In genomic region chr2:191013876-191014652, GRCh38 we compare ENCODE assay signal across 1 cellular context.
A peak's percentile ranks its signal among the peaks of the same experiment; 100 is the strongest.
TF ChIP-seq lines count a peak whose summit lies in the region.

TSS of gene STAT1 (minus strand) at chr2:191014171. CDS start at chr2:191010003, 4,168 bp downstream.

TF ChIP-seq in HepG2, 621 proteins besides CTCF, POLR2A, EP300 and RAD21 (continued from another document and continues in another):
- TF ChIP-seq ZNF597 (CRISPR knock-in tag; IDR thresholded peaks at IDR 0.05), result no peak
- TF ChIP-seq ZNF782 (CRISPR knock-in tag; IDR thresholded peaks at IDR 0.05; ENCODE audit: borderline replicate concordance), result peak; percentile 94
- peak; percentile 98; the same call in 1 of the 2 replicates for TF ChIP-seq MEIS1 (CRISPR knock-in tag; IDR thresholded peaks at IDR 0.05; ENCODE audit: borderline replicate concordance)
- TF ChIP-seq, protein P1, sequence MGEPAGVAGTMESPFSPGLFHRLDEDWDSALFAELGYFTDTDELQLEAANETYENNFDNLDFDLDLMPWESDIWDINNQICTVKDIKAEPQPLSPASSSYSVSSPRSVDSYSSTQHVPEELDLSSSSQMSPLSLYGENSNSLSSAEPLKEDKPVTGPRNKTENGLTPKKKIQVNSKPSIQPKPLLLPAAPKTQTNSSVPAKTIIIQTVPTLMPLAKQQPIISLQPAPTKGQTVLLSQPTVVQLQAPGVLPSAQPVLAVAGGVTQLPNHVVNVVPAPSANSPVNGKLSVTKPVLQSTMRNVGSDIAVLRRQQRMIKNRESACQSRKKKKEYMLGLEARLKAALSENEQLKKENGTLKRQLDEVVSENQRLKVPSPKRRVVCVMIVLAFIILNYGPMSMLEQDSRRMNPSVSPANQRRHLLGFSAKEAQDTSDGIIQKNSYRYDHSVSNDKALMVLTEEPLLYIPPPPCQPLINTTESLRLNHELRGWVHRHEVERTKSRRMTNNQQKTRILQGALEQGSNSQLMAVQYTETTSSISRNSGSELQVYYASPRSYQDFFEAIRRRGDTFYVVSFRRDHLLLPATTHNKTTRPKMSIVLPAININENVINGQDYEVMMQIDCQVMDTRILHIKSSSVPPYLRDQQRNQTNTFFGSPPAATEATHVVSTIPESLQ (CRISPR knock-in tag; conservative IDR thresholded peaks at IDR 0.05), result no peak
- TF ChIP-seq KDM2A (CRISPR knock-in tag; IDR thresholded peaks at IDR 0.05; ENCODE audit: borderline replicate concordance, low read depth), result peak; percentile 97
- TF ChIP-seq PAF1 (CRISPR knock-in tag; IDR thresholded peaks at IDR 0.05), result no peak
- TF ChIP-seq, protein P2, sequence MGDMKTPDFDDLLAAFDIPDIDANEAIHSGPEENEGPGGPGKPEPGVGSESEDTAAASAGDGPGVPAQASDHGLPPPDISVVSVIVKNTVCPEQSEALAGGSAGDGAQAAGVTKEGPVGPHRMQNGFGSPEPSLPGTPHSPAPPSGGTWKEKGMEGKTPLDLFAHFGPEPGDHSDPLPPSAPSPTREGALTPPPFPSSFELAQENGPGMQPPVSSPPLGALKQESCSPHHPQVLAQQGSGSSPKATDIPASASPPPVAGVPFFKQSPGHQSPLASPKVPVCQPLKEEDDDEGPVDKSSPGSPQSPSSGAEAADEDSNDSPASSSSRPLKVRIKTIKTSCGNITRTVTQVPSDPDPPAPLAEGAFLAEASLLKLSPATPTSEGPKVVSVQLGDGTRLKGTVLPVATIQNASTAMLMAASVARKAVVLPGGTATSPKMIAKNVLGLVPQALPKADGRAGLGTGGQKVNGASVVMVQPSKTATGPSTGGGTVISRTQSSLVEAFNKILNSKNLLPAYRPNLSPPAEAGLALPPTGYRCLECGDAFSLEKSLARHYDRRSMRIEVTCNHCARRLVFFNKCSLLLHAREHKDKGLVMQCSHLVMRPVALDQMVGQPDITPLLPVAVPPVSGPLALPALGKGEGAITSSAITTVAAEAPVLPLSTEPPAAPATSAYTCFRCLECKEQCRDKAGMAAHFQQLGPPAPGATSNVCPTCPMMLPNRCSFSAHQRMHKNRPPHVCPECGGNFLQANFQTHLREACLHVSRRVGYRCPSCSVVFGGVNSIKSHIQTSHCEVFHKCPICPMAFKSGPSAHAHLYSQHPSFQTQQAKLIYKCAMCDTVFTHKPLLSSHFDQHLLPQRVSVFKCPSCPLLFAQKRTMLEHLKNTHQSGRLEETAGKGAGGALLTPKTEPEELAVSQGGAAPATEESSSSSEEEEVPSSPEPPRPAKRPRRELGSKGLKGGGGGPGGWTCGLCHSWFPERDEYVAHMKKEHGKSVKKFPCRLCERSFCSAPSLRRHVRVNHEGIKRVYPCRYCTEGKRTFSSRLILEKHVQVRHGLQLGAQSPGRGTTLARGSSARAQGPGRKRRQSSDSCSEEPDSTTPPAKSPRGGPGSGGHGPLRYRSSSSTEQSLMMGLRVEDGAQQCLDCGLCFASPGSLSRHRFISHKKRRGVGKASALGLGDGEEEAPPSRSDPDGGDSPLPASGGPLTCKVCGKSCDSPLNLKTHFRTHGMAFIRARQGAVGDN (CRISPR knock-in tag; IDR thresholded peaks at IDR 0.05), result peak; percentile 99
- TF ChIP-seq NFKB2 (CRISPR knock-in tag; IDR thresholded peaks at IDR 0.05; ENCODE audit: borderline replicate concordance), result peak; percentile 93; the same call in 1 of the 2 replicates
- no peak for TF ChIP-seq ZNF18 (CRISPR knock-in tag; IDR thresholded peaks at IDR 0.05; ENCODE audit: insufficient replicate concordance)
- TF ChIP-seq ZNF749 (CRISPR knock-in tag; IDR thresholded peaks at IDR 0.05; ENCODE audit: borderline replicate concordance), result peak; percentile 99
- TF ChIP-seq YEATS4 (CRISPR knock-in tag; IDR thresholded peaks at IDR 0.05; ENCODE audit: borderline replicate concordance), result peak; percentile 97
- TF ChIP-seq ZSCAN5A (CRISPR knock-in tag; IDR thresholded peaks at IDR 0.05; ENCODE audit: borderline replicate concordance), result peak; percentile 96; the same call in 1 of the 2 replicates
- peak; percentile 100 for TF ChIP-seq SP5 (CRISPR knock-in tag; IDR thresholded peaks at IDR 0.05; ENCODE audit: borderline replicate concordance, low read depth)
- TF ChIP-seq ZNF777 (CRISPR knock-in tag; IDR thresholded peaks at IDR 0.05), result peak; percentile 98
- TF ChIP-seq SYNCRIP (IDR thresholded peaks at IDR 0.05; ENCODE audit: insufficient read depth, low read depth, low read length), result no peak
- no peak for TF ChIP-seq ZNF496 (CRISPR knock-in tag; IDR thresholded peaks at IDR 0.05; ENCODE audit: insufficient replicate concordance)
- 0 out of 2 replicates have a peak, but pooled peaks have one; percentile 25 for TF ChIP-seq ZNF17 (CRISPR knock-in tag; IDR thresholded peaks at IDR 0.05)
- TF ChIP-seq, protein P3, sequence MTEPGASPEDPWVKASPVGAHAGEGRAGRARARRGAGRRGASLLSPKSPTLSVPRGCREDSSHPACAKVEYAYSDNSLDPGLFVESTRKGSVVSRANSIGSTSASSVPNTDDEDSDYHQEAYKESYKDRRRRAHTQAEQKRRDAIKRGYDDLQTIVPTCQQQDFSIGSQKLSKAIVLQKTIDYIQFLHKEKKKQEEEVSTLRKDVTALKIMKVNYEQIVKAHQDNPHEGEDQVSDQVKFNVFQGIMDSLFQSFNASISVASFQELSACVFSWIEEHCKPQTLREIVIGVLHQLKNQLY (CRISPR knock-in tag; IDR thresholded peaks at IDR 0.05), result peak; percentile 89
- no peak for TF ChIP-seq TCF7 (IDR thresholded peaks at IDR 0.05; ENCODE audit: low read depth)
- peak; percentile 72; the same call in 1 of the 2 replicates for TF ChIP-seq MEIS2 (CRISPR knock-in tag; IDR thresholded peaks at IDR 0.05)
- peak; percentile 86 for TF ChIP-seq BHLHE40 (IDR thresholded peaks at IDR 0.05; ENCODE audit: low read length)
- peak; percentile 96 for TF ChIP-seq SP4 (CRISPR knock-in tag; IDR thresholded peaks at IDR 0.05)
- TF ChIP-seq ZNF772 (CRISPR knock-in tag; IDR thresholded peaks at IDR 0.05), result peak; percentile 53; the same call in 1 of the 2 replicates
- TF ChIP-seq ZNF891 (CRISPR knock-in tag; IDR thresholded peaks at IDR 0.05), result peak; percentile 73; the same call in 1 of the 2 replicates
- TF ChIP-seq RARG (CRISPR knock-in tag; IDR thresholded peaks at IDR 0.05; ENCODE audit: low read depth), result peak; percentile 81
- peak; percentile 99 for TF ChIP-seq MYPOP (CRISPR knock-in tag; IDR thresholded peaks at IDR 0.05)
- TF ChIP-seq ATM (IDR thresholded peaks at IDR 0.05; ENCODE audit: borderline replicate concordance), result no peak
- no peak for TF ChIP-seq MATR3 (CRISPR knock-in tag; IDR thresholded peaks at IDR 0.05)
- TF ChIP-seq GLI4 (CRISPR knock-in tag; IDR thresholded peaks at IDR 0.05; ENCODE audit: borderline replicate concordance), result peak; percentile 91; the same call in 1 of the 2 replicates
- TF ChIP-seq, protein P4, sequence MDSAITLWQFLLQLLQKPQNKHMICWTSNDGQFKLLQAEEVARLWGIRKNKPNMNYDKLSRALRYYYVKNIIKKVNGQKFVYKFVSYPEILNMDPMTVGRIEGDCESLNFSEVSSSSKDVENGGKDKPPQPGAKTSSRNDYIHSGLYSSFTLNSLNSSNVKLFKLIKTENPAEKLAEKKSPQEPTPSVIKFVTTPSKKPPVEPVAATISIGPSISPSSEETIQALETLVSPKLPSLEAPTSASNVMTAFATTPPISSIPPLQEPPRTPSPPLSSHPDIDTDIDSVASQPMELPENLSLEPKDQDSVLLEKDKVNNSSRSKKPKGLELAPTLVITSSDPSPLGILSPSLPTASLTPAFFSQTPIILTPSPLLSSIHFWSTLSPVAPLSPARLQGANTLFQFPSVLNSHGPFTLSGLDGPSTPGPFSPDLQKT (CRISPR knock-in tag; IDR thresholded peaks at IDR 0.05; ENCODE audit: borderline replicate concordance), result no peak
- no peak for TF ChIP-seq NBN (conservative IDR thresholded peaks at IDR 0.05)
- TF ChIP-seq ZNF75D (CRISPR knock-in tag; IDR thresholded peaks at IDR 0.05; ENCODE audit: borderline replicate concordance), result 0 out of 2 replicates have a peak, but pooled peaks have one; percentile 88
- peak; percentile 96; the same call in 1 of the 2 replicates for TF ChIP-seq BCL3 (CRISPR knock-in tag; IDR thresholded peaks at IDR 0.05)
- TF ChIP-seq IRX3 (CRISPR knock-in tag; IDR thresholded peaks at IDR 0.05; ENCODE audit: borderline replicate concordance, low read depth), result peak; percentile 94; the same call in 1 of the 2 replicates
- TF ChIP-seq ZNF577 (CRISPR knock-in tag; IDR thresholded peaks at IDR 0.05; ENCODE audit: borderline replicate concordance, low read depth), result no peak; the same call in 1 of the 2 replicates
- TF ChIP-seq FOXO1 (CRISPR knock-in tag; IDR thresholded peaks at IDR 0.05), result peak; percentile 86
- TF ChIP-seq MLLT10 (CRISPR knock-in tag; IDR thresholded peaks at IDR 0.05), result no peak
- no peak for TF ChIP-seq HOXA7 (CRISPR knock-in tag; IDR thresholded peaks at IDR 0.05)
- TF ChIP-seq, protein P5, sequence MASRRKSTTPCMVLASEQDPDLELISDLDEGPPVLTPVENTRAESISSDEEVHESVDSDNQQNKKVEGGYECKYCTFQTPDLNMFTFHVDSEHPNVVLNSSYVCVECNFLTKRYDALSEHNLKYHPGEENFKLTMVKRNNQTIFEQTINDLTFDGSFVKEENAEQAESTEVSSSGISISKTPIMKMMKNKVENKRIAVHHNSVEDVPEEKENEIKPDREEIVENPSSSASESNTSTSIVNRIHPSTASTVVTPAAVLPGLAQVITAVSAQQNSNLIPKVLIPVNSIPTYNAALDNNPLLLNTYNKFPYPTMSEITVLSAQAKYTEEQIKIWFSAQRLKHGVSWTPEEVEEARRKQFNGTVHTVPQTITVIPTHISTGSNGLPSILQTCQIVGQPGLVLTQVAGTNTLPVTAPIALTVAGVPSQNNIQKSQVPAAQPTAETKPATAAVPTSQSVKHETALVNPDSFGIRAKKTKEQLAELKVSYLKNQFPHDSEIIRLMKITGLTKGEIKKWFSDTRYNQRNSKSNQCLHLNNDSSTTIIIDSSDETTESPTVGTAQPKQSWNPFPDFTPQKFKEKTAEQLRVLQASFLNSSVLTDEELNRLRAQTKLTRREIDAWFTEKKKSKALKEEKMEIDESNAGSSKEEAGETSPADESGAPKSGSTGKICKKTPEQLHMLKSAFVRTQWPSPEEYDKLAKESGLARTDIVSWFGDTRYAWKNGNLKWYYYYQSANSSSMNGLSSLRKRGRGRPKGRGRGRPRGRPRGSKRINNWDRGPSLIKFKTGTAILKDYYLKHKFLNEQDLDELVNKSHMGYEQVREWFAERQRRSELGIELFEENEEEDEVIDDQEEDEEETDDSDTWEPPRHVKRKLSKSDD (CRISPR knock-in tag; IDR thresholded peaks at IDR 0.05; ENCODE audit: low read depth), result peak; percentile 90
- TF ChIP-seq KLF13 (CRISPR knock-in tag; IDR thresholded peaks at IDR 0.05), result 0 out of 2 replicates have a peak, but pooled peaks have one; percentile 50
- TF ChIP-seq, protein P6, sequence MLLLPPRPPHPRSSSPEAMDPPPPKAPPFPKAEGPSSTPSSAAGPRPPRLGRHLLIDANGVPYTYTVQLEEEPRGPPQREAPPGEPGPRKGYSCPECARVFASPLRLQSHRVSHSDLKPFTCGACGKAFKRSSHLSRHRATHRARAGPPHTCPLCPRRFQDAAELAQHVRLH (CRISPR knock-in tag; IDR thresholded peaks at IDR 0.05; ENCODE audit: borderline replicate concordance, low read depth), result peak; percentile 97
